Comparison of ENCODE assay signal across 8 cellular contexts in genomic region chr2:222960126-222960525, GRCh38.
DNase-seq lines count a peak whose midpoint lies in the region; ATAC-seq lines count a peak whose summit lies in the region.

No MANE protein-coding gene starts in this region.

- H3K9me3 Mint-ChIP-seq in activated naive CD4-positive, alpha-beta T cell treated with anti-CD3 and anti-CD28 coated beads, Interleukin-2, amount 50 U/mL, for 72 hours: no peaks in the 10 kb centered on the region
- H3K9me3 Mint-ChIP-seq in activated naive CD4-positive, alpha-beta T cell treated with anti-CD3 and anti-CD28 coated beads for 36 hours: no peaks in the 10 kb centered on the region
- H3K9me3 Mint-ChIP-seq in activated T-helper 17 cell treated with anti-CD3 and anti-CD28 coated beads, Interleukin-2, amount 50 U/mL, for 72 hours: peaks cover 4% of the 10 kb centered on the region

- DNase-seq in activated naive CD4-positive, alpha-beta T cell treated with anti-CD3 and anti-CD28 coated beads, Interleukin-2, amount 50 U/mL, for 72 hours (ENCODE audit: low spot score in 2 of 2): no peak
- no peak for DNase-seq in activated naive CD4-positive, alpha-beta T cell treated with anti-CD3 and anti-CD28 coated beads for 36 hours
- DNase-seq in superior temporal gyrus (ENCODE audit: extremely low spot score): peak; percentile 22
- no peak for DNase-seq in DMS 273 treated with DMSO at 0.1 percent for 48 hours (lab: John Stamatoyannopoulos, UW)
- no peak for DNase-seq in stimulated activated naive CD4-positive, alpha-beta T cell (lab: John Stamatoyannopoulos, UW)
- no peak for DNase-seq in activated CD8-positive, alpha-beta memory T cell treated with anti-CD3 and anti-CD28 coated beads, Interleukin-2, amount 50 U/mL, for 48 hours

- H3K36me3 Mint-ChIP-seq in activated naive CD4-positive, alpha-beta T cell treated with anti-CD3 and anti-CD28 coated beads, Interleukin-2, amount 50 U/mL, for 72 hours: no peaks in the 10 kb centered on the region
- H3K36me3 Mint-ChIP-seq in activated naive CD4-positive, alpha-beta T cell treated with anti-CD3 and anti-CD28 coated beads for 36 hours (ENCODE audit: low read depth): no peaks in the 10 kb centered on the region
- no peaks in the 10 kb centered on the region for H3K36me3 Mint-ChIP-seq in activated T-helper 17 cell treated with anti-CD3 and anti-CD28 coated beads, Interleukin-2, amount 50 U/mL, for 72 hours (ENCODE audit: low read depth)

- no peak overlapping the region for H3K27ac Mint-ChIP-seq in activated naive CD4-positive, alpha-beta T cell treated with anti-CD3 and anti-CD28 coated beads, Interleukin-2, amount 50 U/mL, for 72 hours
- H3K27ac Mint-ChIP-seq in activated naive CD4-positive, alpha-beta T cell treated with anti-CD3 and anti-CD28 coated beads for 36 hours: no peak overlapping the region
- peak overlapping the region; percentile 10 for H3K27ac Mint-ChIP-seq in activated T-helper 17 cell treated with anti-CD3 and anti-CD28 coated beads, Interleukin-2, amount 50 U/mL, for 72 hours

- peaks cover 10% of the 10 kb centered on the region for H3K27me3 Mint-ChIP-seq in activated naive CD4-positive, alpha-beta T cell treated with anti-CD3 and anti-CD28 coated beads for 36 hours (ENCODE audit: low read depth)
- H3K27me3 Mint-ChIP-seq in activated T-helper 17 cell treated with anti-CD3 and anti-CD28 coated beads, Interleukin-2, amount 50 U/mL, for 72 hours: peaks cover 24% of the 10 kb centered on the region

- peak; percentile 40 to 81 for ATAC-seq in activated naive CD4-positive, alpha-beta T cell treated with anti-CD3 and anti-CD28 coated beads, Interleukin-2, amount 50 U/mL, for 72 hours
- peak; percentile 70 for ATAC-seq in HG03060 (IDR thresholded peaks at IDR 0.05; ENCODE audit: low read depth, unreplicated experiment)
- peak; percentile 95 for ATAC-seq in activated T-helper 17 cell treated with anti-CD3 and anti-CD28 coated beads, Interleukin-2, amount 50 U/mL, for 72 hours (replicated peaks)

- H3K4me1 Mint-ChIP-seq in activated naive CD4-positive, alpha-beta T cell treated with anti-CD3 and anti-CD28 coated beads for 36 hours (ENCODE audit: low read depth): no peaks in the 10 kb centered on the region
- H3K4me1 Mint-ChIP-seq in activated T-helper 17 cell treated with anti-CD3 and anti-CD28 coated beads, Interleukin-2, amount 50 U/mL, for 72 hours: no peaks in the 10 kb centered on the region

- intact Hi-C loops in activated naive CD4-positive, alpha-beta T cell treated with anti-CD3 and anti-CD28 coated beads for 36 hours (cut with micrococcal nuclease): no loop called here

- CTCF ChIA-PET in activated naive CD4-positive, alpha-beta T cell treated with anti-CD3 and anti-CD28 coated beads for 36 hours (lab: Charles Lee): no interaction called here

- H3K4me3 Mint-ChIP-seq in activated naive CD4-positive, alpha-beta T cell treated with anti-CD3 and anti-CD28 coated beads for 36 hours: no peak overlapping the region
- no peak overlapping the region for H3K4me3 Mint-ChIP-seq in activated T-helper 17 cell treated with anti-CD3 and anti-CD28 coated beads, Interleukin-2, amount 50 U/mL, for 72 hours
